21 cellular contexts compared by ENCODE assay signal in genomic region chr19:37981785-37982475, GRCh38.
DNase-seq lines count a peak whose midpoint lies in the region; ATAC-seq, FAIRE-seq and TF ChIP-seq lines count a peak whose summit lies in the region.
"Had no signal": no experiment of that assay in that cellular context is flagged by ENCODE, and none has a peak within 500 bp of the region (broad histone marks: within the 10 kb centered on the region; RNA-seq: fewer than 3 reads in every experiment).

No MANE protein-coding gene starts in this region.

- no peaks in the 10 kb centered on the region for H3K9me3 Mint-ChIP-seq in memory B cell
- H3K9me3 Mint-ChIP-seq: brain, immature natural killer cell had no signal

- H3K4me1 ChIP-seq in IMR-90 (ENCODE audit: control insufficient read depth, insufficient read depth, low read length) (peaks cover 32% of the 10 kb centered on the region), small intestine (ENCODE audit: control insufficient read depth in 2 of 2, insufficient read depth in 1 of 2, low read depth in 1 of 2, low read length in 1 of 2) (peaks cover 4 to 6% of the 10 kb centered on the region in 2 donors)

- peaks cover 64% of the 10 kb centered on the region for H3K4me1 Mint-ChIP-seq in memory B cell

- peak overlapping the region; percentile 5; the same call in 1 of the 2 replicates for H3K56ac ChIP-seq in IMR-90 (ENCODE audit: extremely low read depth, insufficient read depth, low read length)

- ATAC-seq in IMR-90 (ENCODE audit: low read depth) (peak; percentile 18), memory B cell (ENCODE audit: low read depth) (no peak), GM21619 (IDR thresholded peaks at IDR 0.05; ENCODE audit: unreplicated experiment) (no peak), Right ventricle myocardium inferior (no peak)

- peak overlapping the region; percentile 4; the same call in 1 of the 2 replicates for H4K5ac ChIP-seq in IMR-90 (ENCODE audit: low read depth, low read length)

- peak overlapping the region; percentile 87 for H2BK20ac ChIP-seq in IMR-90 (ENCODE audit: low read depth, low read length)

- peak overlapping the region; percentile 94 for H2BK120ac ChIP-seq in IMR-90 (ENCODE audit: low read depth, low read length)

- no peak for TF ChIP-seq RAD21 in IMR-90 (IDR thresholded peaks at IDR 0.05; ENCODE audit: low read length)

- peak overlapping the region; percentile 47 for H3K27ac Mint-ChIP-seq in memory B cell
- H3K27ac Mint-ChIP-seq: immature natural killer cell had no signal

- in situ Hi-C loops in IMR-90 (cut with MboI; ENCODE audit: low sequenced_read_pairs), result no loop called here

- no peak overlapping the region for H3K4me3 Mint-ChIP-seq in memory B cell
- H3K4me3 Mint-ChIP-seq: brain, immature natural killer cell had no signal

- peaks cover 56 to 96% of the 10 kb centered on the region in 2 experiments for H3K79me1 ChIP-seq in IMR-90 (ENCODE audit: low read depth in 1 of 2, low read length in 2 of 2)

- peak overlapping the region; percentile 72; the same call in 2 of the 3 replicates for H2BK15ac ChIP-seq in IMR-90 (ENCODE audit: low read depth, low read length)

- peak overlapping the region; percentile 24; the same call in 1 of the 2 replicates for H3K18ac ChIP-seq in IMR-90 (ENCODE audit: low read depth, low read length)

- peak overlapping the region; percentile 60 for H4K91ac ChIP-seq in IMR-90 (ENCODE audit: insufficient read depth, low read depth, low read length)

- H3K14ac ChIP-seq in IMR-90 (replicated peaks; ENCODE audit: low read depth, low read length), result peak overlapping the region; percentile 69

- no peaks in the 10 kb centered on the region for H3K36me3 ChIP-seq in IMR-90 (ENCODE audit: control insufficient read depth, insufficient read depth, low read length)
- H3K36me3 ChIP-seq in small intestine (ENCODE audit: control insufficient read depth in 2 of 2, insufficient read depth in 2 of 2, low read length in 2 of 2), result no peaks in the 10 kb centered on the region

- H3K27me3 ChIP-seq in IMR-90 (ENCODE audit: control insufficient read depth, insufficient read depth, low read length) (no peaks in the 10 kb centered on the region), small intestine (ENCODE audit: control insufficient read depth in 2 of 2, insufficient read depth in 2 of 2, low read length in 2 of 2) (no peaks in the 10 kb centered on the region)

- POLR2A ChIA-PET in IMR-90 (lab: Charles Lee; ENCODE audit: unreplicated experiment), result no interaction called here

- TF ChIP-seq POLR2A in IMR-90 (IDR thresholded peaks at IDR 0.05; ENCODE audit: low read depth, low read length), result 0 out of 2 replicates have a peak, but pooled peaks have one; percentile 8

- H3K4ac ChIP-seq in IMR-90 (ENCODE audit: low read depth, low read length), result peak overlapping the region; percentile 95

- peak overlapping the region; percentile 34 for H3K27ac ChIP-seq in IMR-90 (ENCODE audit: insufficient read depth, low read length)
- peak overlapping the region in 1 of 2 donors; percentile 41 for H3K27ac ChIP-seq in small intestine (ENCODE audit: low read depth in 1 of 2, low read length in 1 of 2)

- H3K4me2 ChIP-seq in IMR-90 (ENCODE audit: low read depth, low read length), result no peak overlapping the region

- peak overlapping the region; percentile 59 to 83; a peak in 2 of 4 replicates for H4K8ac ChIP-seq in IMR-90 (ENCODE audit: low read depth in 2 of 2, low read length in 2 of 2)

- H3K9me3 ChIP-seq in IMR-90 (ENCODE audit: control insufficient read depth, insufficient read depth, low read length) (no peaks in the 10 kb centered on the region), small intestine (ENCODE audit: control insufficient read depth, low read depth) (no peaks in the 10 kb centered on the region)

- H3K27me3 Mint-ChIP-seq in memory B cell, result no peaks in the 10 kb centered on the region

- H3K23ac ChIP-seq in IMR-90 (ENCODE audit: low read depth, low read length), result peak overlapping the region; percentile 60; the same call in 1 of the 2 replicates

- FAIRE-seq in small intestine (lab: Jason Lieb, UNC), result no peak
- FAIRE-seq: frontal cortex, TTC549 had no signal

- 73% methylated on average over 7 of the region's 13 CpGs; no CpG with 5 or more reads in 1 of the 2 experiments for WGBS in IMR-90 (ENCODE audit: extremely low coverage in 2 of 2, insufficient read length in 1 of 2), 2 experiments
- WGBS in small intestine, 3 donors, result 33 to 62% (median 45%) methylated on average over 13 of the region's 13 CpGs

- H2BK5ac ChIP-seq in IMR-90 (ENCODE audit: low read depth, low read length, poor library complexity, severe bottlenecking), result peak overlapping the region; percentile 83

- no TSS peak for BruUV-seq in IMR-90 (replicated peaks; lab: Mats Ljungman, UMichigan)

- no peak overlapping the region for H3K4me3 ChIP-seq in IMR-90 (ENCODE audit: insufficient read depth, low read depth, low read length)
- no peak overlapping the region for H3K4me3 ChIP-seq in small intestine (ENCODE audit: low read depth in 1 of 2, low read length in 2 of 2)

- TF ChIP-seq CTCF in IMR-90 (conservative IDR thresholded peaks at IDR 0.05; ENCODE audit: low read depth, low read length), result no peak

- no peak overlapping the region for H3K9ac ChIP-seq in IMR-90 (ENCODE audit: low read depth, low read length)

- H2AFZ ChIP-seq in IMR-90 (replicated peaks; ENCODE audit: low read length, poor library complexity), result peak overlapping the region; percentile 24

- dilution Hi-C loops in IMR-90 (cut with HindIII; ENCODE audit: low sequenced_read_pairs, unreplicated experiment), result no loop called here

- H4K20me1 ChIP-seq in IMR-90 (ENCODE audit: insufficient read depth, low read length), result no peaks in the 10 kb centered on the region

- CTCF ChIA-PET in IMR-90 (lab: Yijun Ruan, JAX), result no interaction called here

- H3K9me1 ChIP-seq in IMR-90 (ENCODE audit: insufficient read depth, low read length), result peaks cover 43% of the 10 kb centered on the region

- peaks cover 4% of the 10 kb centered on the region for H3K36me3 Mint-ChIP-seq in memory B cell
- H3K36me3 Mint-ChIP-seq: brain, immature natural killer cell had no signal

- H2AK5ac ChIP-seq in IMR-90 (ENCODE audit: low read depth, low read length), result peak overlapping the region; percentile 91

- H2AK9ac ChIP-seq in IMR-90 (replicated peaks; ENCODE audit: low read depth, low read length, poor library complexity), result peak overlapping the region; percentile 12

- intact Hi-C loops in IMR-90 (cut with micrococcal nuclease) (no loop called here), Right ventricle myocardium inferior (cut with DNase I) (no loop called here)

- peak; percentile 94 for DNase-seq in IMR-90
- peak; percentile 32 for DNase-seq in SW480 (ENCODE audit: low spot score)
- no peak for DNase-seq in memory B cell (ENCODE audit: low spot score in 2 of 2)
- peak; percentile 92 for DNase-seq in small intestine
- no peak for DNase-seq in activated CD8-positive, alpha-beta memory T cell treated with anti-CD3 and anti-CD28 coated beads, Interleukin-2, amount 50 U/mL, for 4 hours
- no peak for DNase-seq in stimulated activated CD4-positive, alpha-beta T cell treated with anti-CD3 and anti-CD28 coated beads, Interleukin-2, amount 100 ng/mL, for 24 hours
- no peak for DNase-seq in Right ventricle myocardium inferior (ENCODE audit: missing footprints)
- DNase-seq: activated CD8-positive, alpha-beta memory T cell treated with anti-CD3 and anti-CD28 coated beads for 24 hours; activated naive CD4-positive, alpha-beta T cell; C1 segment of cervical spinal cord; effector memory CD4-positive, alpha-beta T cell; immature natural killer cell; KBM-7; midbrain; NCI-H774; Right ventricle myocardium superior; stimulated activated CD4-positive, alpha-beta T cell treated with anti-CD3 and anti-CD28 coated beads, Interleukin-2, amount 100 ng/mL, for 48 hours had no signal

TF ChIP-seq in IMR-90, 13 proteins besides CTCF, POLR2A, EP300 and RAD21:
- TF ChIP-seq RCOR1 (IDR thresholded peaks at IDR 0.05; ENCODE audit: insufficient replicate concordance, low read length) (no peak), CEBPB (IDR thresholded peaks at IDR 0.05; ENCODE audit: low read depth, low read length) (0 out of 2 replicates have a peak, but pooled peaks have one; percentile 56), MXI1 (IDR thresholded peaks at IDR 0.05; ENCODE audit: borderline replicate concordance, low read depth, low read length) (no peak), SMC3 (IDR thresholded peaks at IDR 0.05; ENCODE audit: low read depth, low read length) (0 out of 2 replicates have a peak, but pooled peaks have one; percentile 16), FOS (IDR thresholded peaks at IDR 0.05; ENCODE audit: low read depth, low read length) (peak; percentile 71), CHD1 (IDR thresholded peaks at IDR 0.05; ENCODE audit: low read depth, low read length) (no peak), NFE2L2 (IDR thresholded peaks at IDR 0.05; ENCODE audit: low read depth, low read length) (no peak), BHLHE40 (IDR thresholded peaks at IDR 0.05; ENCODE audit: low read depth, low read length) (peak; percentile 51; the same call in 1 of the 2 replicates), MAZ (IDR thresholded peaks at IDR 0.05; ENCODE audit: borderline replicate concordance, low read depth, low read length) (no peak), RFX5 (IDR thresholded peaks at IDR 0.05; ENCODE audit: low read depth, low read length) (no peak), ELK1 (IDR thresholded peaks at IDR 0.05; ENCODE audit: borderline replicate concordance, low read depth, low read length) (no peak), MAFK (IDR thresholded peaks at IDR 0.05; ENCODE audit: low read depth, low read length) (no peak)
- TF ChIP-seq, protein P1, sequence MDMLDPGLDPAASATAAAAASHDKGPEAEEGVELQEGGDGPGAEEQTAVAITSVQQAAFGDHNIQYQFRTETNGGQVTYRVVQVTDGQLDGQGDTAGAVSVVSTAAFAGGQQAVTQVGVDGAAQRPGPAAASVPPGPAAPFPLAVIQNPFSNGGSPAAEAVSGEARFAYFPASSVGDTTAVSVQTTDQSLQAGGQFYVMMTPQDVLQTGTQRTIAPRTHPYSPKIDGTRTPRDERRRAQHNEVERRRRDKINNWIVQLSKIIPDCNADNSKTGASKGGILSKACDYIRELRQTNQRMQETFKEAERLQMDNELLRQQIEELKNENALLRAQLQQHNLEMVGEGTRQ (IDR thresholded peaks at IDR 0.05; ENCODE audit: low read depth, low read length), result no peak

Comparison
In these comparisons a context has a peak if more than half of its experiments do, and no peak if none do; other contexts are left out.
1. DNase-seq: peak in IMR-90 (single experiment), SW480 (single experiment) and small intestine (single experiment); none in memory B cell (0 of 2), activated CD8-positive, alpha-beta memory T cell treated with anti-CD3 and anti-CD28 coated beads, Interleukin-2, amount 50 U/mL, for 4 hours (single experiment), stimulated activated CD4-positive, alpha-beta T cell treated with anti-CD3 and anti-CD28 coated beads, Interleukin-2, amount 100 ng/mL, for 24 hours (0 of 2) and Right ventricle myocardium inferior (single experiment).